ENCODE assay signal across 26 cellular contexts in the genomic region with DNA sequence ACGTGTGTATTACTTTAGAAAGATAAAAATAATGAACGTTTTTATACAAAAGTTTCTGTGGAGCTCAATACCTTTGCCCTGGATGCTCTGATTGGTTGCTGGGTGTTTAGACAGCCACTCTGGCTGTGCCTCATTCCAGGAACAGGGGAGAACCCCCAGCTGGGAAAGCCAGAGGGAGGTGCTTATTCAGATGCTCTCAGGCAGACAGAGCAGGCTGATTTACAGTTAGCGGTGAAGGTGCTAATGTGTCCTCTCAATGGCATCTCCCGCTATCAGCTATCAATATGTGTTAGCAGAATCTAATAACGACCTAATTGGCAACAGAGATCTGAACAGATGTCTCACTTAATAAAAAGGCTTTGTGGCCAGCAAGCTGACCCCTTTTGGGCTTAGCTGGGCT.
"Had no signal": no experiment of that assay in that cellular context is flagged by ENCODE, and none has a peak within 500 bp of the region (broad histone marks: within the 10 kb centered on the region; RNA-seq: fewer than 3 reads in every experiment).

No MANE protein-coding gene starts in this region.

- ATAC-seq: activated T-cell treated with anti-CD3 and anti-CD28 coated beads, Interleukin-2, amount 50 U/mL, for 72 hours; left ventricle myocardium superior; pancreas; stimulated activated memory B cell treated with anti-CD40 and anti-IgM and Interleukin-4, amounts not matched to agents 10 μg/mL and 1 μg/mL and 100 μg/mL, for 72 hours had no signal

- H3K27me3 ChIP-seq: pancreas, sigmoid colon, stomach, thyroid gland, upper lobe of left lung had no signal

- H3K9me3 ChIP-seq: esophagus squamous epithelium, pancreas, prostate gland, sigmoid colon, stomach, thyroid gland, upper lobe of left lung had no signal

- H3K36me3 Mint-ChIP-seq: activated naive CD8-positive, alpha-beta T cell; stimulated activated memory B cell treated with anti-CD40 and anti-IgM and Interleukin-4, amounts not matched to agents 10 μg/mL and 1 μg/mL and 100 μg/mL, for 72 hours had no signal

- H3K27me3 Mint-ChIP-seq: dendritic cell treated with granulocyte-macrophage colony-stimulating factor and Interleukin-4, amounts not matched to agents 40 ng/mL and 50 ng/mL, for 4 days; stimulated activated memory B cell treated with anti-CD40 and anti-IgM and Interleukin-4, amounts not matched to agents 10 μg/mL and 1 μg/mL and 100 μg/mL, for 72 hours had no signal

- H3K4me3 Mint-ChIP-seq: activated naive CD8-positive, alpha-beta T cell; activated T-cell treated with anti-CD3 and anti-CD28 coated beads, Interleukin-2, amount 50 U/mL, for 72 hours; central memory CD8-positive, alpha-beta T cell; dendritic cell treated with granulocyte-macrophage colony-stimulating factor and Interleukin-4, amounts not matched to agents 40 ng/mL and 50 ng/mL, for 4 days; nephron; stimulated activated memory B cell treated with anti-CD40 and anti-IgM and Interleukin-4, amounts not matched to agents 10 μg/mL and 1 μg/mL and 100 μg/mL, for 72 hours had no signal

- H3K27ac Mint-ChIP-seq: activated naive CD8-positive, alpha-beta T cell; activated T-cell treated with anti-CD3 and anti-CD28 coated beads, Interleukin-2, amount 50 U/mL, for 72 hours; dendritic cell treated with granulocyte-macrophage colony-stimulating factor and Interleukin-4, amounts not matched to agents 40 ng/mL and 50 ng/mL, for 4 days; stimulated activated memory B cell treated with anti-CD40 and anti-IgM and Interleukin-4, amounts not matched to agents 10 μg/mL and 1 μg/mL and 100 μg/mL, for 72 hours had no signal

- H3K4me3 ChIP-seq: esophagus squamous epithelium, pancreas, prostate gland, sigmoid colon, stomach, thyroid gland, upper lobe of left lung had no signal

- H3K9me3 Mint-ChIP-seq: activated T-cell treated with anti-CD3 and anti-CD28 coated beads, Interleukin-2, amount 50 U/mL, for 72 hours; central memory CD8-positive, alpha-beta T cell; dendritic cell treated with granulocyte-macrophage colony-stimulating factor and Interleukin-4, amounts not matched to agents 40 ng/mL and 50 ng/mL, for 4 days; nephron; stimulated activated memory B cell treated with anti-CD40 and anti-IgM and Interleukin-4, amounts not matched to agents 10 μg/mL and 1 μg/mL and 100 μg/mL, for 72 hours had no signal

- H3K27ac ChIP-seq: epithelial cell of prostate, pancreas, prostate gland, sigmoid colon, stomach, thyroid gland had no signal

- H3K4me1 ChIP-seq: pancreas, prostate gland had no signal

- H3K4me1 Mint-ChIP-seq: stimulated activated memory B cell treated with anti-CD40 and anti-IgM and Interleukin-4, amounts not matched to agents 10 μg/mL and 1 μg/mL and 100 μg/mL, for 72 hours had no signal

- H3K36me3 ChIP-seq: esophagus squamous epithelium, pancreas, prostate gland, sigmoid colon, stomach, thyroid gland, upper lobe of left lung had no signal

- DNase-seq: activated CD4-positive, alpha-beta T cell treated with anti-CD3 and anti-CD28 coated beads for 4 hours; activated CD4-positive, alpha-beta T cell treated with anti-CD3 and anti-CD28 coated beads, Interleukin-2, amount 50 U/mL, for 4 hours; activated naive CD4-positive, alpha-beta T cell treated with Interleukin-2 at 50 U/mL for 16 hours; activated T-cell treated with anti-CD3 and anti-CD28 coated beads for 4 hours; activated T-cell treated with anti-CD3 and anti-CD28 coated beads, Interleukin-2, amount 50 U/mL, for 72 hours; anterior cingulate cortex; effector CD4-positive, alpha-beta T cell; esophagus squamous epithelium; foreskin melanocyte; left ventricle myocardium superior; pancreas; sigmoid colon; small intestine; stimulated activated CD4-positive, alpha-beta T cell treated with anti-CD3 and anti-CD28 coated beads, Interleukin-4, amount 100 ng/mL, for 4 hours; stimulated activated CD8-positive, alpha-beta memory T cell treated with anti-CD3 and anti-CD28 coated beads, Interleukin-4, amount 100 ng/mL, for 48 hours; stomach; T-helper 2 cell; thyroid gland; upper lobe of left lung had no signal
